In the genomic region with DNA sequence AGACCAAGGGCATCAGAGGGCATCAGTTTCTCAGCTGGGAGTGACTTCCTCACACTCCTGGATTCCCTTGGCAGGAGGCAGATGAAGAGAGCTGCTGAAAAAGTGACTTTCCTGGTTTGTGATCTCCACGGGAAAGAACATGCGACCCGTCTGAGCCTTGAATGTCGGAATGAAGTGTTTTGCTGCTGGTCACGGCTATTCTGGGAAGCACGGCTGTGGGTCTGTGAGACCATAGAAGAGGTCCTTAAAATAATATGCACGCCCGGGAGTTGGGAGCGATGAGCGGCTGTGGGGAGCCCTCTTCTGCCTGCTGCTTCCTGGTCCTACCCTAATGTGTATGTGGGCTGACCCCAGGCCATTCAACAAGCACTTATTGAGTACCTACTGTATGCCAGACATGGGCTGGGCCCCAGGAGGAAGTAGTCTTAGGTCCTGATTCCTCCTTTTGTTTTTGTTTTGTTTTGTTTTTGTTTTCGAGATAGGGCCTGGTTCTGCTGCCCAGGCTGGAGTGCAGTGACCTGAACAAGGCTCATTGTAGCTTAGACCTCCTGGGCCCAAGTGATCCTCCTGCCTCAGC, we compare ENCODE assay signal across 15 cellular contexts. TPM values are rescaled to one million over a fixed set of nuclear protein-coding genes. Genes with fewer than 3 reads are reported as not detected.
DNase-seq lines count a peak whose midpoint lies in the region; ATAC-seq and TF ChIP-seq lines count a peak whose summit lies in the region.
"Had no signal": no experiment of that assay in that cellular context is flagged by ENCODE, and none has a peak within 500 bp of the region (broad histone marks: within the 10 kb centered on the region; RNA-seq: fewer than 3 reads in every experiment).

No MANE protein-coding gene starts in this region.

- POLR2A ChIA-PET in naive thymus-derived CD8-positive, alpha-beta T cell (lab: Charles Lee) = interaction anchor here (1.9 kb wide), 1 partner anchor 9 kb away, joined by 7 read pairs; no protein-coding TSS in a partner anchor
- POLR2A ChIA-PET in activated CD8-positive, alpha-beta T cell treated with anti-CD3 and anti-CD28 coated beads, Interleukin-2, amount 10 ng/mL, durations not matched to agents 7 days and 5 days (lab: Charles Lee) = interaction anchor here (0.6 kb wide), 1 partner anchor 83 kb away, joined by 3 read pairs; no protein-coding TSS in a partner anchor

- TF ChIP-seq EP300 in gastroesophageal sphincter (IDR thresholded peaks at IDR 0.05) = no peak

- TF ChIP-seq CTCF in 22Rv1 (IDR thresholded peaks at IDR 0.05) (no peak), brain (conservative IDR thresholded peaks at IDR 0.05) (no peak), gastroesophageal sphincter (IDR thresholded peaks at IDR 0.05) (no peak)

- H3K4me3 ChIP-seq in gastroesophageal sphincter = no peak overlapping the region

- WGBS in gastroesophageal sphincter (ENCODE audit: low coverage in 1 of 2), 2 donors = 79 to 81% methylated on average over 5 to 11 of the region's 11 CpGs

- peak overlapping the region; percentile 15 to 87 (median 19) for H3K27ac Mint-ChIP-seq in IgD-negative memory B cell
- H3K27ac Mint-ChIP-seq in brain = peak overlapping the region in 3 of 5 experiments; percentile 19 to 74 (median 19)
- H3K27ac Mint-ChIP-seq in naive thymus-derived CD8-positive, alpha-beta T cell = peak overlapping the region in 9 of 10 donors; percentile 27 to 100 (median 74)
- H3K27ac Mint-ChIP-seq in activated CD8-positive, alpha-beta T cell treated with anti-CD3 and anti-CD28 coated beads, Interleukin-2, amount 10 ng/mL, durations not matched to agents 7 days and 5 days = no peak overlapping the region
- H3K27ac Mint-ChIP-seq: activated CD4-positive, alpha-beta T cell treated with anti-CD3 and anti-CD28 coated beads, Interleukin-2, amount 10 ng/mL, durations not matched to agents 24 days and 14 days had no signal

- peaks cover 58% of the 10 kb centered on the region for H3K27me3 ChIP-seq in gastroesophageal sphincter

- no peak for DNase-seq in naive thymus-derived CD8-positive, alpha-beta T cell
- no peak for DNase-seq in activated CD8-positive, alpha-beta T cell treated with anti-CD3 and anti-CD28 coated beads, Interleukin-2, amount 10 ng/mL, durations not matched to agents 7 days and 5 days
- DNase-seq in NCI-H510A (lab: John Stamatoyannopoulos, UW) = no peak
- DNase-seq: activated CD4-positive, alpha-beta T cell treated with anti-CD3 and anti-CD28 coated beads, Interleukin-2, amount 10 ng/mL, durations not matched to agents 24 days and 14 days; central memory CD4-positive, alpha-beta T cell; hippocampal formation; KBM-7; NCI-H187 treated with DMSO at 0.1 percent for 48 hours; occipital lobe had no signal

- no peaks in the 10 kb centered on the region for H3K4me1 ChIP-seq in gastroesophageal sphincter

- H3K9me3 Mint-ChIP-seq in IgD-negative memory B cell (peaks cover 0 to 4% (median 1%) of the 10 kb centered on the region in 3 donors), brain (peaks cover 0 to 20% (median 0%) of the 10 kb centered on the region in 5 experiments)
- H3K9me3 Mint-ChIP-seq in naive thymus-derived CD8-positive, alpha-beta T cell = peaks cover 0 to 4% (median 0%) of the 10 kb centered on the region in 9 donors
- H3K9me3 Mint-ChIP-seq in activated CD8-positive, alpha-beta T cell treated with anti-CD3 and anti-CD28 coated beads, Interleukin-2, amount 10 ng/mL, durations not matched to agents 7 days and 5 days (ENCODE audit: insufficient read depth) = no peaks in the 10 kb centered on the region
- H3K9me3 Mint-ChIP-seq: activated CD4-positive, alpha-beta T cell treated with anti-CD3 and anti-CD28 coated beads, Interleukin-2, amount 10 ng/mL, durations not matched to agents 24 days and 14 days had no signal

- no peak for ATAC-seq in naive thymus-derived CD8-positive, alpha-beta T cell
- ATAC-seq in HG03342 (IDR thresholded peaks at IDR 0.05; ENCODE audit: unreplicated experiment) = no peak
- ATAC-seq in activated CD8-positive, alpha-beta T cell treated with anti-CD3 and anti-CD28 coated beads, Interleukin-2, amount 10 ng/mL, durations not matched to agents 7 days and 5 days = no peak
- no peak for ATAC-seq in gastroesophageal sphincter

- H3K27me3 Mint-ChIP-seq in IgD-negative memory B cell (peaks cover 1% of the 10 kb centered on the region), brain (peaks cover 16% of the 10 kb centered on the region)
- H3K27me3 Mint-ChIP-seq in naive thymus-derived CD8-positive, alpha-beta T cell = no peaks in the 10 kb centered on the region
- H3K27me3 Mint-ChIP-seq in activated CD8-positive, alpha-beta T cell treated with anti-CD3 and anti-CD28 coated beads, Interleukin-2, amount 10 ng/mL, durations not matched to agents 7 days and 5 days (ENCODE audit: low read depth) = peaks cover 15% of the 10 kb centered on the region

- H3K4me3 Mint-ChIP-seq in IgD-negative memory B cell (peak overlapping the region in 3 of 4 donors; percentile 19 to 83 (median 77)), brain (no peak overlapping the region)
- no peak overlapping the region for H3K4me3 Mint-ChIP-seq in naive thymus-derived CD8-positive, alpha-beta T cell
- H3K4me3 Mint-ChIP-seq in activated CD8-positive, alpha-beta T cell treated with anti-CD3 and anti-CD28 coated beads, Interleukin-2, amount 10 ng/mL, durations not matched to agents 7 days and 5 days = no peak overlapping the region
- H3K4me3 Mint-ChIP-seq: activated CD4-positive, alpha-beta T cell treated with anti-CD3 and anti-CD28 coated beads, Interleukin-2, amount 10 ng/mL, durations not matched to agents 24 days and 14 days had no signal

- H3K36me3 ChIP-seq in gastroesophageal sphincter = no peaks in the 10 kb centered on the region

- H3K4me1 Mint-ChIP-seq in IgD-negative memory B cell (peaks cover 31 to 46% (median 44%) of the 10 kb centered on the region in 3 donors), brain (peaks cover 33% of the 10 kb centered on the region)
- peaks cover 30 to 50% (median 41%) of the 10 kb centered on the region in 4 donors for H3K4me1 Mint-ChIP-seq in naive thymus-derived CD8-positive, alpha-beta T cell
- H3K4me1 Mint-ChIP-seq in activated CD8-positive, alpha-beta T cell treated with anti-CD3 and anti-CD28 coated beads, Interleukin-2, amount 10 ng/mL, durations not matched to agents 7 days and 5 days (ENCODE audit: low read depth) = peaks cover 26% of the 10 kb centered on the region

- peak overlapping the region; percentile 92 for H3K27ac ChIP-seq in 22Rv1
- H3K27ac ChIP-seq in gastroesophageal sphincter = no peak overlapping the region
- H3K27ac ChIP-seq: epithelial cell of prostate had no signal

- no peak for TF ChIP-seq POLR2A in gastroesophageal sphincter (IDR thresholded peaks at IDR 0.05)

- H3K9me3 ChIP-seq in gastroesophageal sphincter = no peaks in the 10 kb centered on the region

- CTCF ChIA-PET in activated CD8-positive, alpha-beta T cell treated with anti-CD3 and anti-CD28 coated beads, Interleukin-2, amount 10 ng/mL, durations not matched to agents 7 days and 5 days (lab: Charles Lee) = interaction anchor here (1.2 kb wide), 1 partner anchor 59 kb away, joined by 3 read pairs; no protein-coding TSS in a partner anchor

- H3K36me3 Mint-ChIP-seq in IgD-negative memory B cell (no peaks in the 10 kb centered on the region), brain (no peaks in the 10 kb centered on the region)
- no peaks in the 10 kb centered on the region for H3K36me3 Mint-ChIP-seq in naive thymus-derived CD8-positive, alpha-beta T cell
- H3K36me3 Mint-ChIP-seq in activated CD8-positive, alpha-beta T cell treated with anti-CD3 and anti-CD28 coated beads, Interleukin-2, amount 10 ng/mL, durations not matched to agents 7 days and 5 days (ENCODE audit: low read depth) = no peaks in the 10 kb centered on the region

RNA-seq across cellular contexts. Expression of a gene that starts 13.2 kb away (rescaled TPM):
- polyA plus RNA-seq in IgD-negative memory B cell = 0.05 TPM
- polyA plus RNA-seq in brain (ENCODE audit: insufficient read depth, low read depth, low replicate concordance) = 3.3 TPM
- 1 to 10 TPM; 2.7 to 3.1 TPM for total RNA-seq in naive thymus-derived CD8-positive, alpha-beta T cell
- under 1 TPM; 0.03 to 0.07 (median 0.06) TPM for polyA plus RNA-seq in naive thymus-derived CD8-positive, alpha-beta T cell
- total RNA-seq in activated CD8-positive, alpha-beta T cell treated with anti-CD3 and anti-CD28 coated beads, Interleukin-2, amount 10 ng/mL, durations not matched to agents 7 days and 5 days = not detected
- not detected for total RNA-seq in gastroesophageal sphincter
- total RNA-seq: activated CD4-positive, alpha-beta T cell treated with anti-CD3 and anti-CD28 coated beads, Interleukin-2, amount 10 ng/mL, durations not matched to agents 24 days and 14 days; occipital lobe had no signal

RNA-seq across cellular contexts. Expression of a gene that starts 47.8 kb away (rescaled TPM):
- 8.0 TPM for polyA plus RNA-seq in IgD-negative memory B cell
- 8.6 TPM for polyA plus RNA-seq in brain (ENCODE audit: insufficient read depth, low read depth, low replicate concordance)
- 10 to 100 TPM; 29.4 to 33.3 TPM for total RNA-seq in naive thymus-derived CD8-positive, alpha-beta T cell
- polyA plus RNA-seq in naive thymus-derived CD8-positive, alpha-beta T cell = 1 to 10 TPM; 4.2 to 6.3 (median 4.7) TPM
- total RNA-seq in activated CD8-positive, alpha-beta T cell treated with anti-CD3 and anti-CD28 coated beads, Interleukin-2, amount 10 ng/mL, durations not matched to agents 7 days and 5 days = 10 to 100 TPM; 19.5 to 23.6 TPM
- 10 to 100 TPM in 2 of 4 donors, 1 to 10 TPM in 2; 6.6 to 14.1 (median 9.4) TPM for total RNA-seq in gastroesophageal sphincter

Comparison
In these comparisons a context has a peak if more than half of its experiments do, and no peak if none do; other contexts are left out.
1. H3K4me3 Mint-ChIP-seq: peak in IgD-negative memory B cell (3 of 4); none in brain (0 of 5), naive thymus-derived CD8-positive, alpha-beta T cell (0 of 10) and activated CD8-positive, alpha-beta T cell treated with anti-CD3 and anti-CD28 coated beads, Interleukin-2, amount 10 ng/mL, durations not matched to agents 7 days and 5 days (single experiment).